ENCODE assay signal across 1 cellular context in genomic region chr17:79728169-79728907, GRCh38.
TF ChIP-seq lines count a peak whose summit lies in the region.

No MANE protein-coding gene starts in this region.

TF ChIP-seq in SK-N-SH, 30 proteins besides CTCF, POLR2A, EP300 and RAD21 (continued from another document):
- peak; percentile 36 for TF ChIP-seq CHD2 (IDR thresholded peaks at IDR 0.05; ENCODE audit: low read length, partially characterized antibody)
TF ChIP-seq in SK-N-SH: peak in this region for 7.
